26 cellular contexts compared by ENCODE assay signal in the genomic region with DNA sequence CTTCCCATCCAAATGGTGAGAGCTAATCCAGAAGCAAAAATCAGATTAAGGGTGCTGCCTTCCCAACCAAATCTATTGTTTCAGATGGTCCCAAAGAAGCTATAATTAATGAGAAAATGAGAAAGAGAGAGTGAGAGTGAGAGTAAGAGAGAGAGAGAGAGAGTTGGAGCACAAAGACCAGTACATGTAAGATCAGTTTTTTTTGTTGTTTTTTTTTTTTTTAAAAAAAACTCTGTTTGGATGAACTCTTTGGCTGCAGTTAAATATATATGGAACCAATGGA.
DNase-seq lines count a peak whose midpoint lies in the region; ATAC-seq, FAIRE-seq and TF ChIP-seq lines count a peak whose summit lies in the region.
"Had no signal": no experiment of that assay in that cellular context is flagged by ENCODE, and none has a peak within 500 bp of the region (broad histone marks: within the 10 kb centered on the region; RNA-seq: fewer than 3 reads in every experiment).

No MANE protein-coding gene starts in this region.

- no peak overlapping the region for H3K4me3 ChIP-seq in HEK293 (ENCODE audit: low read depth, low read length)
- H3K4me3 ChIP-seq: BLaER1, GM12878 had no signal

- no peak overlapping the region for H3K4me3 Mint-ChIP-seq in activated T-cell treated with anti-CD3 and anti-CD28 coated beads, Interleukin-2, amount 50 U/mL, for 72 hours
- H3K4me3 Mint-ChIP-seq: CD14-positive monocyte; CD4-positive, CD25-positive, alpha-beta regulatory T cell; CD8-positive, alpha-beta memory T cell had no signal

- H3K4me1 Mint-ChIP-seq in activated T-cell treated with anti-CD3 and anti-CD28 coated beads, Interleukin-2, amount 50 U/mL, for 72 hours (ENCODE audit: low read depth): peaks cover 24% of the 10 kb centered on the region

- no peaks in the 10 kb centered on the region for H3K36me3 ChIP-seq in HEK293 (ENCODE audit: control insufficient read depth in 2 of 2, insufficient read depth in 1 of 2, low read length in 2 of 2)
- H3K36me3 ChIP-seq: BE2C, BLaER1 had no signal

- no peak overlapping the region for H3K27ac ChIP-seq in HEK293 (ENCODE audit: extremely low read depth, low read depth, low read length)
- H3K27ac ChIP-seq: BLaER1 had no signal

- peaks cover 6 to 8% of the 10 kb centered on the region in 2 donors for H3K36me3 Mint-ChIP-seq in activated T-cell treated with anti-CD3 and anti-CD28 coated beads, Interleukin-2, amount 50 U/mL, for 72 hours (ENCODE audit: insufficient read depth in 2 of 2)
- H3K36me3 Mint-ChIP-seq: CD14-positive monocyte; CD4-positive, alpha-beta memory T cell; CD4-positive, CD25-positive, alpha-beta regulatory T cell had no signal

- H3K4me1 ChIP-seq in HEK293 (ENCODE audit: control insufficient read depth, insufficient read depth, low read length): no peaks in the 10 kb centered on the region
- H3K4me1 ChIP-seq: BE2C, BLaER1 had no signal

- no peaks in the 10 kb centered on the region for H3K27me3 Mint-ChIP-seq in activated T-cell treated with anti-CD3 and anti-CD28 coated beads, Interleukin-2, amount 50 U/mL, for 72 hours (ENCODE audit: low read depth)
- H3K27me3 Mint-ChIP-seq: CD4-positive, CD25-positive, alpha-beta regulatory T cell; CD8-positive, alpha-beta memory T cell had no signal

- POLR2A ChIA-PET in HEK293 (lab: Yijun Ruan, JAX): no interaction called here

- CTCF ChIA-PET in HEK293 (lab: Yijun Ruan, JAX): no interaction called here

- no peak for DNase-seq in activated T-cell treated with anti-CD3 and anti-CD28 coated beads, Interleukin-2, amount 50 U/mL, for 72 hours
- no peak for DNase-seq in activated T-cell treated with anti-CD3 and anti-CD28 coated beads, Interleukin-2, amount 50 U/mL, for 1 hour
- DNase-seq in GM19239 (ENCODE audit: insufficient read length, low spot score) (no peak), NCI-H1417 (lab: John Stamatoyannopoulos, UW) (no peak)
- DNase-seq: 8988T; ACHN; BE2C; C1 segment of cervical spinal cord; CD4-positive, alpha-beta memory T cell; CD4-positive, CD25-positive, alpha-beta regulatory T cell; CD8-positive, alpha-beta memory T cell; COR-L47; DMS 273 treated with DMSO at 0.1 percent for 48 hours; DMS153; DMS79; DND-41; EL; GDM1 had no signal

- H3K9me3 ChIP-seq in HEK293 (ENCODE audit: control insufficient read depth, insufficient read depth, low read depth, low read length): no peaks in the 10 kb centered on the region
- H3K9me3 ChIP-seq: BE2C, BLaER1 had no signal

- no peak for ATAC-seq in activated T-cell treated with anti-CD3 and anti-CD28 coated beads, Interleukin-2, amount 50 U/mL, for 72 hours (replicated peaks in 1 of 2)
- ATAC-seq in GM18519 (IDR thresholded peaks at IDR 0.05; ENCODE audit: low FRiP score, unreplicated experiment): no peak
- ATAC-seq: GM12878 had no signal

- peaks cover 9 to 13% of the 10 kb centered on the region in 2 donors for H3K9me3 Mint-ChIP-seq in activated T-cell treated with anti-CD3 and anti-CD28 coated beads, Interleukin-2, amount 50 U/mL, for 72 hours

- FAIRE-seq in GM19239 (lab: Jason Lieb, UNC): peak; percentile 39
- FAIRE-seq: A204.1, GM12878, GM12892, GM18507 had no signal

- no peak for TF ChIP-seq CTCF in HEK293 (tag by site-specific recombination; IDR thresholded peaks at IDR 0.05)

- peak overlapping the region; percentile 26 for H3K27ac Mint-ChIP-seq in activated T-cell treated with anti-CD3 and anti-CD28 coated beads, Interleukin-2, amount 50 U/mL, for 72 hours
- H3K27ac Mint-ChIP-seq: CD14-positive monocyte; CD4-positive, CD25-positive, alpha-beta regulatory T cell had no signal

TF ChIP-seq in HEK293, 187 proteins besides CTCF, POLR2A, EP300 and RAD21:
- TF ChIP-seq PRDM1 (tag by site-specific recombination; IDR thresholded peaks at IDR 0.05) (peak; percentile 92), ZNF785 (tag by site-specific recombination; IDR thresholded peaks at IDR 0.05) (no peak)
